Comparison of ENCODE assay signal across 1 cellular context in genomic region chr22:37569009-37569920, GRCh38.
TF ChIP-seq lines count a peak whose summit lies in the region.

No MANE protein-coding gene starts in this region.

TF ChIP-seq in HepG2, 621 proteins besides CTCF, POLR2A, EP300 and RAD21 (continued from another document and continues in another):
- TF ChIP-seq DMTF1 (CRISPR knock-in tag; IDR thresholded peaks at IDR 0.05) (no peak), CSRNP1 (CRISPR knock-in tag; IDR thresholded peaks at IDR 0.05) (peak; percentile 36), ZNF382 (CRISPR knock-in tag; IDR thresholded peaks at IDR 0.05; ENCODE audit: borderline replicate concordance) (no peak), LRRFIP1 (CRISPR knock-in tag; conservative IDR thresholded peaks at IDR 0.05) (no peak), CCDC6 (CRISPR knock-in tag; IDR thresholded peaks at IDR 0.05) (peak; percentile 36; the same call in 1 of the 2 replicates), AFF4 (CRISPR knock-in tag; IDR thresholded peaks at IDR 0.05) (no peak; the same call in 1 of the 2 replicates), PBX2 (CRISPR knock-in tag; IDR thresholded peaks at IDR 0.05) (no peak), MAF1 (CRISPR knock-in tag; IDR thresholded peaks at IDR 0.05; ENCODE audit: borderline replicate concordance) (no peak), RBM22 (optimal IDR thresholded peaks at IDR 0.05; ENCODE audit: low read length) (peak; percentile 91), ZNF280B (CRISPR knock-in tag; IDR thresholded peaks at IDR 0.05; ENCODE audit: borderline replicate concordance) (peak; percentile 85; the same call in 1 of the 2 replicates), HNF4G (IDR thresholded peaks at IDR 0.05; ENCODE audit: borderline replicate concordance, low read depth, low read length) (peak; percentile 42; the same call in 1 of the 2 replicates), HNF4G (CRISPR knock-in tag; IDR thresholded peaks at IDR 0.05; ENCODE audit: borderline replicate concordance, low read depth) (peak; percentile 70), MXI1 (IDR thresholded peaks at IDR 0.05; ENCODE audit: borderline replicate concordance, low read depth, low read length) (peak; percentile 75; the same call in 1 of the 3 replicates), ZNF24 (IDR thresholded peaks at IDR 0.05) (no peak), HOXA3 (CRISPR knock-in tag; IDR thresholded peaks at IDR 0.05) (peak; percentile 78), MXD3 (CRISPR knock-in tag; IDR thresholded peaks at IDR 0.05) (no peak), ZNF674 (CRISPR knock-in tag; IDR thresholded peaks at IDR 0.05; ENCODE audit: low read depth) (0 out of 2 replicates have a peak, but pooled peaks have one; percentile 70), STAT5B (CRISPR knock-in tag; IDR thresholded peaks at IDR 0.05) (no peak), TEAD3 (CRISPR knock-in tag; optimal IDR thresholded peaks at IDR 0.05; ENCODE audit: borderline replicate concordance) (peak; percentile 86), XBP1 (CRISPR knock-in tag; IDR thresholded peaks at IDR 0.05) (no peak), PLSCR1 (CRISPR knock-in tag; IDR thresholded peaks at IDR 0.05; ENCODE audit: borderline replicate concordance) (no peak), SMAD9 (CRISPR knock-in tag; IDR thresholded peaks at IDR 0.05) (no peak), ZNF281 (CRISPR knock-in tag; IDR thresholded peaks at IDR 0.05; ENCODE audit: borderline replicate concordance) (peak; percentile 83), ZNF883 (CRISPR knock-in tag; IDR thresholded peaks at IDR 0.05; ENCODE audit: not compliant biosample characterization) (peak; percentile 60), ZBTB14 (CRISPR knock-in tag; IDR thresholded peaks at IDR 0.05) (no peak), NCOA2 (CRISPR knock-in tag; IDR thresholded peaks at IDR 0.05) (peak; percentile 88), PITX1 (CRISPR knock-in tag; IDR thresholded peaks at IDR 0.05) (peak; percentile 81), ZMYM4 (CRISPR knock-in tag; IDR thresholded peaks at IDR 0.05) (peak; percentile 60), NR2F1 (CRISPR knock-in tag; IDR thresholded peaks at IDR 0.05) (no peak), SYNCRIP (IDR thresholded peaks at IDR 0.05; ENCODE audit: insufficient read depth, low read depth, low read length) (no peak), ATRX (CRISPR knock-in tag; IDR thresholded peaks at IDR 0.05; ENCODE audit: borderline replicate concordance) (no peak), SOX13 (IDR thresholded peaks at IDR 0.05) (no peak; the same call in 1 of the 2 replicates), SOX13 (CRISPR knock-in tag; conservative IDR thresholded peaks at IDR 0.05 in 1 of 2, IDR thresholded peaks at IDR 0.05 in 1 of 2) (peak in 1 of 2 experiments; percentile 58; a peak in 2 of 4 replicates), ZNF768 (CRISPR knock-in tag; IDR thresholded peaks at IDR 0.05) (0 out of 2 replicates have a peak, but pooled peaks have one; percentile 11), SNRNP70 (IDR thresholded peaks at IDR 0.05; ENCODE audit: low read depth, low read length) (no peak), ZNF362 (CRISPR knock-in tag; IDR thresholded peaks at IDR 0.05; ENCODE audit: borderline replicate concordance) (no peak), ZNF432 (CRISPR knock-in tag; IDR thresholded peaks at IDR 0.05; ENCODE audit: borderline replicate concordance) (no peak)
